Comparison of ENCODE assay signal across 8 cellular contexts in genomic region chr11:117179048-117179999, GRCh38. TPM values are rescaled to one million over a fixed set of nuclear protein-coding genes. Genes with fewer than 3 reads are reported as not detected.
A peak's percentile ranks its signal among the peaks of the same experiment; 100 is the strongest.
DNase-seq lines count a peak whose midpoint lies in the region; ATAC-seq, FAIRE-seq and TF ChIP-seq lines count a peak whose summit lies in the region.

No MANE protein-coding gene starts in this region.

- no peaks in the 10 kb centered on the region for H3K27me3 Mint-ChIP-seq in CD4-positive, alpha-beta memory T cell
- no peaks in the 10 kb centered on the region for H3K27me3 Mint-ChIP-seq in dendritic cell treated with granulocyte-macrophage colony-stimulating factor and Interleukin-4, amounts not matched to agents 40 ng/mL and 50 ng/mL, for 4 days

- peak overlapping the region; percentile 89 to 97 (median 95) for H3K27ac Mint-ChIP-seq in CD4-positive, alpha-beta memory T cell
- peak overlapping the region; percentile 94 for H3K27ac Mint-ChIP-seq in dendritic cell treated with granulocyte-macrophage colony-stimulating factor and Interleukin-4, amounts not matched to agents 40 ng/mL and 50 ng/mL, for 4 days
- peak overlapping the region; percentile 90 for H3K27ac Mint-ChIP-seq in stimulated activated effector memory CD8-positive, alpha-beta T cell treated with anti-CD3 and anti-CD28 coated beads, Interleukin-12 subunit alpha, Interleukin-12 subunit beta, amount 100 ng/mL, for 72 hours

- no peak for FAIRE-seq in H54 (lab: Jason Lieb, UNC)

- H3K36me3 ChIP-seq in CD4-positive, alpha-beta memory T cell (ENCODE audit: insufficient read depth, low read length) = peaks cover 5% of the 10 kb centered on the region

- peak overlapping the region; percentile 76 to 80 for H3K4me3 ChIP-seq in CD4-positive, alpha-beta memory T cell (ENCODE audit: low read length in 2 of 2)
- H3K4me3 ChIP-seq in HL-60 (replicated peaks; ENCODE audit: insufficient read depth, low read length) (peak overlapping the region; percentile 65), WI38 (ENCODE audit: low read depth, low read length) (peak overlapping the region; percentile 80)

- peaks cover 21 to 39% (median 35%) of the 10 kb centered on the region in 4 donors for H3K4me1 Mint-ChIP-seq in CD4-positive, alpha-beta memory T cell
- peaks cover 37% of the 10 kb centered on the region for H3K4me1 Mint-ChIP-seq in dendritic cell treated with granulocyte-macrophage colony-stimulating factor and Interleukin-4, amounts not matched to agents 40 ng/mL and 50 ng/mL, for 4 days (ENCODE audit: low read depth)
- H3K4me1 Mint-ChIP-seq in stimulated activated effector memory CD8-positive, alpha-beta T cell treated with anti-CD3 and anti-CD28 coated beads, Interleukin-12 subunit alpha, Interleukin-12 subunit beta, amount 100 ng/mL, for 72 hours = peaks cover 32% of the 10 kb centered on the region

- H3K4me3 Mint-ChIP-seq in CD4-positive, alpha-beta memory T cell = peak overlapping the region; percentile 94 to 99 (median 94)
- H3K4me3 Mint-ChIP-seq in dendritic cell treated with granulocyte-macrophage colony-stimulating factor and Interleukin-4, amounts not matched to agents 40 ng/mL and 50 ng/mL, for 4 days = peak overlapping the region; percentile 96
- peak overlapping the region; percentile 86 for H3K4me3 Mint-ChIP-seq in stimulated activated effector memory CD8-positive, alpha-beta T cell treated with anti-CD3 and anti-CD28 coated beads, Interleukin-12 subunit alpha, Interleukin-12 subunit beta, amount 100 ng/mL, for 72 hours

- peaks cover 30% of the 10 kb centered on the region for H3K4me1 ChIP-seq in CD4-positive, alpha-beta memory T cell (ENCODE audit: insufficient read depth, low read length)

- no peak for TF ChIP-seq POLR2A in H54 (IDR thresholded peaks at IDR 0.05; ENCODE audit: low read depth, low read length)

- H3K27me3 ChIP-seq in CD4-positive, alpha-beta memory T cell (ENCODE audit: insufficient read depth, low read length) = no peaks in the 10 kb centered on the region
- no peaks in the 10 kb centered on the region for H3K27me3 ChIP-seq in HL-60 (ENCODE audit: insufficient read depth, poor library complexity, severe bottlenecking)

- H3K36me3 Mint-ChIP-seq in CD4-positive, alpha-beta memory T cell = peaks cover 9 to 14% of the 10 kb centered on the region in 2 donors
- peaks cover 50% of the 10 kb centered on the region for H3K36me3 Mint-ChIP-seq in dendritic cell treated with granulocyte-macrophage colony-stimulating factor and Interleukin-4, amounts not matched to agents 40 ng/mL and 50 ng/mL, for 4 days (ENCODE audit: low read depth)
- peaks cover 8% of the 10 kb centered on the region for H3K36me3 Mint-ChIP-seq in stimulated activated effector memory CD8-positive, alpha-beta T cell treated with anti-CD3 and anti-CD28 coated beads, Interleukin-12 subunit alpha, Interleukin-12 subunit beta, amount 100 ng/mL, for 72 hours

- H3K9me3 Mint-ChIP-seq in CD4-positive, alpha-beta memory T cell = no peaks in the 10 kb centered on the region
- no peaks in the 10 kb centered on the region for H3K9me3 Mint-ChIP-seq in dendritic cell treated with granulocyte-macrophage colony-stimulating factor and Interleukin-4, amounts not matched to agents 40 ng/mL and 50 ng/mL, for 4 days
- H3K9me3 Mint-ChIP-seq in stimulated activated effector memory CD8-positive, alpha-beta T cell treated with anti-CD3 and anti-CD28 coated beads, Interleukin-12 subunit alpha, Interleukin-12 subunit beta, amount 100 ng/mL, for 72 hours = no peaks in the 10 kb centered on the region

- peak overlapping the region; percentile 73 for H3K27ac ChIP-seq in CD4-positive, alpha-beta memory T cell (ENCODE audit: low read depth, low read length)
- H3K27ac ChIP-seq in HL-60 (replicated peaks) = peak overlapping the region; percentile 20; the same call in 1 of the 2 replicates

- ATAC-seq in GM19455 (IDR thresholded peaks at IDR 0.05; ENCODE audit: unreplicated experiment) = peak; percentile 32
- ATAC-seq in stimulated activated effector memory CD8-positive, alpha-beta T cell treated with anti-CD3 and anti-CD28 coated beads, Interleukin-12 subunit alpha, Interleukin-12 subunit beta, amount 100 ng/mL, for 72 hours = peak; percentile 65

- intact Hi-C loops in CD4-positive, alpha-beta memory T cell (cut with micrococcal nuclease) = loop anchor here (5.0 kb wide), 1 partner anchor 407 kb away; the partner anchor contains the start of gene BUD13
- intact Hi-C loops in dendritic cell treated with granulocyte-macrophage colony-stimulating factor and Interleukin-4, amounts not matched to agents 40 ng/mL and 50 ng/mL, for 4 days (cut with micrococcal nuclease) = no loop called here

- POLR2A ChIA-PET in CD4-positive, alpha-beta memory T cell (lab: Charles Lee; ENCODE audit: partially characterized antibody) = interaction anchor here (0.5 to 4.8 kb wide), 25 partner anchors 10 to 1928 kb away, joined by 3 to 75 read pairs (median 5); partner anchors contain the start of genes APOA5, BACE1, BUD13 and CEP164

- CTCF ChIA-PET in CD4-positive, alpha-beta memory T cell (lab: Charles Lee; ENCODE audit: partially characterized antibody) = interaction anchor here (0.7 to 5.1 kb wide), 15 partner anchors 9 to 343 kb away, joined by 3 to 48 read pairs (median 5); partner anchors contain the start of genes PAFAH1B2, PCSK7 and SIK3

- DNase-seq in CD4-positive, alpha-beta memory T cell = peak in 4 of 5 donors; percentile 49 to 69 (median 56)
- DNase-seq in HL-60 (ENCODE audit: low read depth in 1 of 2, low spot score in 1 of 2) (peak in 1 of 2 experiments; percentile 32), medulla oblongata (ENCODE audit: extremely low spot score) (peak; percentile 29), H54 (ENCODE audit: insufficient read length, low spot score) (no peak)
- peak; percentile 45 to 78 for DNase-seq in stimulated activated effector memory CD8-positive, alpha-beta T cell treated with anti-CD3 and anti-CD28 coated beads, Interleukin-12 subunit alpha, Interleukin-12 subunit beta, amount 100 ng/mL, for 72 hours (ENCODE audit: low spot score in 2 of 2)

- H3K9me3 ChIP-seq in CD4-positive, alpha-beta memory T cell (ENCODE audit: control insufficient read depth in 1 of 2, low read length in 2 of 2) = no peaks in the 10 kb centered on the region

- TF ChIP-seq CTCF in HL-60 (IDR thresholded peaks at IDR 0.05; ENCODE audit: insufficient read depth, low read length) = no peak
- no peak for TF ChIP-seq CTCF in WI38 (IDR thresholded peaks at IDR 0.05; ENCODE audit: low read depth, low read length)

RNA-seq across cellular contexts. Expression of gene SIDT2, which starts 0.8 kb away (rescaled TPM):
- total RNA-seq in CD4-positive, alpha-beta memory T cell = 10 to 100 TPM; 60.2 to 67.3 TPM
- polyA plus RNA-seq in CD4-positive, alpha-beta memory T cell = 1 to 10 TPM; 2.1 to 4.1 TPM

RNA-seq across cellular contexts. Expression of gene TAGLN, which starts 19.8 kb away (rescaled TPM):
- total RNA-seq in CD4-positive, alpha-beta memory T cell = 10 to 100 TPM; 17.7 to 19.7 TPM
- polyA plus RNA-seq in CD4-positive, alpha-beta memory T cell = under 1 TPM; 0.15 to 0.36 TPM

RNA-seq across cellular contexts. Expression of gene PAFAH1B2, which starts 35.2 kb away (rescaled TPM):
- total RNA-seq in CD4-positive, alpha-beta memory T cell = 10 to 100 TPM; 61.6 to 64.2 TPM
- 10 to 100 TPM; 16.4 to 23.7 TPM for polyA plus RNA-seq in CD4-positive, alpha-beta memory T cell

RNA-seq across cellular contexts. Expression of gene PCSK7, which starts 52.5 kb away (rescaled TPM):
- total RNA-seq in CD4-positive, alpha-beta memory T cell = 100 to 1,000 TPM; 300 to 325 TPM
- polyA plus RNA-seq in CD4-positive, alpha-beta memory T cell = 10 to 100 TPM; 33.3 to 84.2 TPM

RNA-seq across cellular contexts. Expression of gene RNF214, which starts 53.1 kb away (rescaled TPM):
- total RNA-seq in CD4-positive, alpha-beta memory T cell = 10 to 100 TPM; 41.8 to 50.1 TPM
- polyA plus RNA-seq in CD4-positive, alpha-beta memory T cell = 10 to 100 TPM; 20.7 to 45.0 TPM
